In the genomic region with DNA sequence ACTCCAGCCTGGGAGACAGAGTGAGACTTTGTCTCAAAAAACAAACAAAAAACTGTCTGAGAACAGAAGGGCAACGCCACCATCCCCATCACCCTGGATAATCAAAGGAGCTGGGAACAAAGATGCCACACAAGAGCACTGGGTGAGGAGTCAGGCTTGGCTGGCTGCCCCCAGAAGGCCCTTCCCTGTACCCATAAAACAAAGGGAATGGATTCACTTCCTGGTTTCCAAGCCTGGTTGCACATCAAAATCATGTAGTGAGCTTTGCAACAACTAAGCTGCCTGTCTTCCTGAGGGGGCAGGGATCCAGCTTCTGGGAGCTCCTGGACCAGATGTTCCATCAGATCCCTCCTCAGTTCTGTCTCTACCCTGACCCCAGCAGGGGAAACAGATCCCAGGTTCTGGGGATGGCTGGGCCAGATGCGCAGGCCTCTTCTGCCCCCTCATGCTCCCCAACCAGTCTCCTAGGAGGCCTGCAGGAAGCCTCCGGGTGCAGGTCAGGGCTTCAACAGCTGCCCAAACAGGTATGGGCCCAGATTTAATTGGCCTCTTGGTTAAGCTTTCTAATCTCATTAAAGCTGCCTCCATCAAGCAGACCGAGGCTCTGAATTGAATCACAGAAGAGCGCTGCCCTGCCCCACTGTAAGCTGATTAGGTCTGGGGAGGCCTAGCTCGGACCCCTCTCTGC, we compare ENCODE assay signal across 10 cellular contexts.
A peak's percentile ranks its signal among the peaks of the same experiment; 100 is the strongest.
DNase-seq lines count a peak whose midpoint lies in the region; ATAC-seq lines count a peak whose summit lies in the region.
"Had no signal": no experiment of that assay in that cellular context is flagged by ENCODE, and none has a peak within 500 bp of the region (broad histone marks: within the 10 kb centered on the region; RNA-seq: fewer than 3 reads in every experiment).

No MANE protein-coding gene starts in this region.

- no peaks in the 10 kb centered on the region for H3K36me3 Mint-ChIP-seq in activated T-helper 2 cell treated with anti-CD3 and anti-CD28 coated beads, Interferon-gamma antibody, Interleukin-2, Interleukin-4, amounts not matched to agents 10 μg/mL and 5 μg/mL and 100 μg/mL, durations not matched to agents 14 hours and 24 hours and 36 hours (ENCODE audit: low read depth)

- no peaks in the 10 kb centered on the region for H3K27me3 Mint-ChIP-seq in activated T-helper 2 cell treated with anti-CD3 and anti-CD28 coated beads, Interferon-gamma antibody, Interleukin-2, Interleukin-4, amounts not matched to agents 10 μg/mL and 5 μg/mL and 100 μg/mL, durations not matched to agents 14 hours and 24 hours and 36 hours (ENCODE audit: low read depth)

- ATAC-seq in left lobe of liver = peak; percentile 6
- ATAC-seq in HG03025 (IDR thresholded peaks at IDR 0.05; ENCODE audit: low FRiP score, unreplicated experiment) = no peak
- no peak for ATAC-seq in GM19455 (IDR thresholded peaks at IDR 0.05; ENCODE audit: unreplicated experiment)
- ATAC-seq in GM18870 (IDR thresholded peaks at IDR 0.05; ENCODE audit: unreplicated experiment) = no peak

- H3K9me3 Mint-ChIP-seq in activated T-helper 2 cell treated with anti-CD3 and anti-CD28 coated beads, Interferon-gamma antibody, Interleukin-2, Interleukin-4, amounts not matched to agents 10 μg/mL and 5 μg/mL and 100 μg/mL, durations not matched to agents 14 hours and 24 hours and 36 hours = no peaks in the 10 kb centered on the region

- DNase-seq in NCI-H1436 (lab: John Stamatoyannopoulos, UW) (peak; percentile 23), NCI-H1436 treated with DMSO at 0.1 percent for 48 hours (lab: John Stamatoyannopoulos, UW) (no peak), left lobe of liver (ENCODE audit: low spot score) (no peak), superior temporal gyrus (ENCODE audit: extremely low spot score) (peak; percentile 93)
- no peak for DNase-seq in activated T-helper 2 cell treated with anti-CD3 and anti-CD28 coated beads, Interferon-gamma antibody, Interleukin-2, Interleukin-4, amounts not matched to agents 10 μg/mL and 5 μg/mL and 100 μg/mL, durations not matched to agents 14 hours and 24 hours and 36 hours (ENCODE audit: low spot score)
- DNase-seq: cortex of kidney, right lobe of liver had no signal

- peak overlapping the region; percentile 1 for H3K27ac Mint-ChIP-seq in activated T-helper 2 cell treated with anti-CD3 and anti-CD28 coated beads, Interferon-gamma antibody, Interleukin-2, Interleukin-4, amounts not matched to agents 10 μg/mL and 5 μg/mL and 100 μg/mL, durations not matched to agents 14 hours and 24 hours and 36 hours

- intact Hi-C loops in activated T-helper 2 cell treated with anti-CD3 and anti-CD28 coated beads, Interferon-gamma antibody, Interleukin-2, Interleukin-4, amounts not matched to agents 10 μg/mL and 5 μg/mL and 100 μg/mL, durations not matched to agents 14 hours and 24 hours and 36 hours (cut with micrococcal nuclease) = no loop called here

- peaks cover 22% of the 10 kb centered on the region for H3K4me1 Mint-ChIP-seq in activated T-helper 2 cell treated with anti-CD3 and anti-CD28 coated beads, Interferon-gamma antibody, Interleukin-2, Interleukin-4, amounts not matched to agents 10 μg/mL and 5 μg/mL and 100 μg/mL, durations not matched to agents 14 hours and 24 hours and 36 hours (ENCODE audit: low read depth)

- no peak overlapping the region for H3K4me3 Mint-ChIP-seq in activated T-helper 2 cell treated with anti-CD3 and anti-CD28 coated beads, Interferon-gamma antibody, Interleukin-2, Interleukin-4, amounts not matched to agents 10 μg/mL and 5 μg/mL and 100 μg/mL, durations not matched to agents 14 hours and 24 hours and 36 hours (ENCODE audit: low read depth)

Comparison
In these comparisons a context has a peak if more than half of its experiments do, and no peak if none do; other contexts are left out.
1. DNase-seq: peak in NCI-H1436 (single experiment) and superior temporal gyrus (single experiment); none in NCI-H1436 treated with DMSO at 0.1 percent for 48 hours (single experiment), activated T-helper 2 cell treated with anti-CD3 and anti-CD28 coated beads, Interferon-gamma antibody, Interleukin-2, Interleukin-4, amounts not matched to agents 10 μg/mL and 5 μg/mL and 100 μg/mL, durations not matched to agents 14 hours and 24 hours and 36 hours (single experiment) and left lobe of liver (single experiment).